In genomic region chr2:57859755-57860154, GRCh38 we compare ENCODE assay signal across 28 cellular contexts.
A peak's percentile ranks its signal among the peaks of the same experiment; 100 is the strongest.
DNase-seq lines count a peak whose midpoint lies in the region; ATAC-seq, FAIRE-seq and TF ChIP-seq lines count a peak whose summit lies in the region.
"Had no signal": no experiment of that assay in that cellular context is flagged by ENCODE, and none has a peak within 500 bp of the region (broad histone marks: within the 10 kb centered on the region; RNA-seq: fewer than 3 reads in every experiment).

No MANE protein-coding gene starts in this region.

- no peaks in the 10 kb centered on the region for H3K9me3 ChIP-seq in transverse colon
- H3K9me3 ChIP-seq: A549; BE2C; BLaER1 treated with 17β-estradiol and CSF1 and Interleukin-3, amounts not matched to agents 10 nM and 100 nM; HAP-1 had no signal

- H3K9me3 Mint-ChIP-seq in natural killer cell (peaks cover 0 to 5% of the 10 kb centered on the region in 2 donors), WTC11 (no peaks in the 10 kb centered on the region)
- no peaks in the 10 kb centered on the region for H3K9me3 Mint-ChIP-seq in natural killer cell treated with Interleukin-12 subunit alpha and Interleukin-12 subunit beta and Interleukin-15 and Interleukin-18, amount 100 ng/mL, for 72 hours
- H3K9me3 Mint-ChIP-seq: CD4-positive, alpha-beta T cell; HFFc6 had no signal

- intact Hi-C loops in natural killer cell (cut with micrococcal nuclease) (no loop called here), transverse colon (cut with DNase I; ENCODE audit: low total_unique reads) (no loop called here)

- H3K27ac ChIP-seq in transverse colon = no peak overlapping the region
- H3K27ac ChIP-seq: 22Rv1; A549; BLaER1 treated with 17β-estradiol and CSF1 and Interleukin-3, amounts not matched to agents 10 nM and 100 nM had no signal

- no peak overlapping the region for H3K4me3 ChIP-seq in transverse colon
- H3K4me3 ChIP-seq: A549; BLaER1 treated with 17β-estradiol and CSF1 and Interleukin-3, amounts not matched to agents 10 nM and 100 nM; HAP-1 had no signal

- in situ Hi-C loops in transverse colon (cut with MboI; ENCODE audit: low pct_ligation_motif_present in 1 of 4, low pct_unique_long_range_greater_than_20kb in 1 of 4, low sequenced_read_pairs in 3 of 4) = no loop called here

- no peaks in the 10 kb centered on the region for H3K4me1 ChIP-seq in transverse colon
- H3K4me1 ChIP-seq: BE2C had no signal

- no peaks in the 10 kb centered on the region for H3K4me1 Mint-ChIP-seq in natural killer cell
- no peaks in the 10 kb centered on the region for H3K4me1 Mint-ChIP-seq in natural killer cell treated with Interleukin-12 subunit alpha and Interleukin-12 subunit beta and Interleukin-15 and Interleukin-18, amount 100 ng/mL, for 72 hours (ENCODE audit: low read depth in 2 of 2)
- H3K4me1 Mint-ChIP-seq in WTC11 = no peaks in the 10 kb centered on the region
- H3K4me1 Mint-ChIP-seq: CD14-positive monocyte; CD8-positive, alpha-beta memory T cell had no signal

- no peaks in the 10 kb centered on the region for H3K27me3 ChIP-seq in transverse colon
- H3K27me3 ChIP-seq: BE2C; BLaER1 treated with 17β-estradiol and CSF1 and Interleukin-3, amounts not matched to agents 10 nM and 100 nM had no signal

- POLR2A ChIA-PET in WTC11 (lab: Charles Lee) = no interaction called here

- H3K4me3 Mint-ChIP-seq in natural killer cell (peak overlapping the region; percentile 42), WTC11 (no peak overlapping the region)
- H3K4me3 Mint-ChIP-seq in natural killer cell treated with Interleukin-12 subunit alpha and Interleukin-12 subunit beta and Interleukin-15 and Interleukin-18, amount 100 ng/mL, for 72 hours = no peak overlapping the region
- H3K4me3 Mint-ChIP-seq: CD14-positive monocyte; CD4-positive, alpha-beta T cell; CD8-positive, alpha-beta memory T cell; HFFc6 had no signal

- H3K36me3 ChIP-seq in transverse colon = no peaks in the 10 kb centered on the region
- H3K36me3 ChIP-seq: BE2C; BLaER1 treated with 17β-estradiol and CSF1 and Interleukin-3, amounts not matched to agents 10 nM and 100 nM; HAP-1 had no signal

- WGBS in transverse colon (ENCODE audit: low coverage in 1 of 2), 2 donors = 90 to 99% methylated on average over 2 of the region's 2 CpGs

- H3K27me3 Mint-ChIP-seq in natural killer cell (ENCODE audit: low read depth in 2 of 2) (no peaks in the 10 kb centered on the region), WTC11 (ENCODE audit: low read depth) (no peaks in the 10 kb centered on the region)
- H3K27me3 Mint-ChIP-seq in natural killer cell treated with Interleukin-12 subunit alpha and Interleukin-12 subunit beta and Interleukin-15 and Interleukin-18, amount 100 ng/mL, for 72 hours = no peaks in the 10 kb centered on the region
- H3K27me3 Mint-ChIP-seq: CD4-positive, alpha-beta T cell had no signal

- ATAC-seq in natural killer cell (no peak), WTC11 (no peak)
- no peak for ATAC-seq in natural killer cell treated with Interleukin-12 subunit alpha and Interleukin-12 subunit beta and Interleukin-15 and Interleukin-18, amount 100 ng/mL, for 72 hours
- ATAC-seq: A549 had no signal

- CTCF ChIA-PET in WTC11 (lab: Charles Lee) = no interaction called here

- TF ChIP-seq EP300 in transverse colon (IDR thresholded peaks at IDR 0.05; ENCODE audit: low read depth) = no peak

- no peak for TF ChIP-seq POLR2A in transverse colon (IDR thresholded peaks at IDR 0.05)

- H3K36me3 Mint-ChIP-seq in natural killer cell = no peaks in the 10 kb centered on the region
- no peaks in the 10 kb centered on the region for H3K36me3 Mint-ChIP-seq in natural killer cell treated with Interleukin-12 subunit alpha and Interleukin-12 subunit beta and Interleukin-15 and Interleukin-18, amount 100 ng/mL, for 72 hours
- H3K36me3 Mint-ChIP-seq in WTC11 = no peaks in the 10 kb centered on the region
- H3K36me3 Mint-ChIP-seq: CD14-positive monocyte; CD8-positive, alpha-beta memory T cell had no signal

- peak; percentile 89 for FAIRE-seq in frontal cortex (lab: Jason Lieb, UNC)
- FAIRE-seq: D721Med, GM12891, GM18507, H54 had no signal

- TF ChIP-seq CTCF in natural killer cell (IDR thresholded peaks at IDR 0.05) (no peak), WTC11 (IDR thresholded peaks at IDR 0.05) (no peak), transverse colon (IDR thresholded peaks at IDR 0.05) (no peak)

- no peak for DNase-seq in natural killer cell
- no peak for DNase-seq in natural killer cell treated with Interleukin-12 subunit alpha and Interleukin-12 subunit beta and Interleukin-15 and Interleukin-18, amount 100 ng/mL, for 72 hours (ENCODE audit: low spot score)
- no peak for DNase-seq in WTC11 (ENCODE audit: low spot score)
- no peak for DNase-seq in frontal cortex (ENCODE audit: low spot score in 2 of 2)
- no peak for DNase-seq in middle frontal gyrus (ENCODE audit: extremely low spot score, low spot score)
- no peak for DNase-seq in activated naive CD4-positive, alpha-beta T cell treated with Interleukin-2 at 50 U/mL for 16 hours
- DNase-seq in activated CD4-positive, alpha-beta T cell treated with anti-CD3 and anti-CD28 coated beads, Interleukin-2, amount 50 U/mL, for 1 hour = no peak
- DNase-seq in transverse colon = no peak
- DNase-seq: ACHN; AML-193; BE2C; CD4-positive, alpha-beta T cell; CD8-positive, alpha-beta memory T cell; DMS 273 treated with DMSO at 0.1 percent for 48 hours; DMS79; EL; GF-D8; GOT3; HFFc6 had no signal

- H3K27ac Mint-ChIP-seq in natural killer cell (no peak overlapping the region), WTC11 (no peak overlapping the region)
- no peak overlapping the region for H3K27ac Mint-ChIP-seq in natural killer cell treated with Interleukin-12 subunit alpha and Interleukin-12 subunit beta and Interleukin-15 and Interleukin-18, amount 100 ng/mL, for 72 hours
- H3K27ac Mint-ChIP-seq: CD14-positive monocyte; CD4-positive, alpha-beta T cell; CD8-positive, alpha-beta memory T cell; HFFc6 had no signal

TF ChIP-seq in WTC11, 78 proteins besides CTCF, POLR2A, EP300 and RAD21:
- no peak for TF ChIP-seq NR1H2 (CRISPR knock-in tag; IDR thresholded peaks at IDR 0.05)
- peak; percentile 97; the same call in 1 of the 2 replicates for TF ChIP-seq HMGA2 (CRISPR knock-in tag; IDR thresholded peaks at IDR 0.05)
TF ChIP-seq in WTC11: peak in this region for 1.
